Comparison of ENCODE assay signal across 19 cellular contexts in genomic region chr2:149817206-149817605, GRCh38.
"Had no signal": no experiment of that assay in that cellular context is flagged by ENCODE, and none has a peak within 500 bp of the region (broad histone marks: within the 10 kb centered on the region; RNA-seq: fewer than 3 reads in every experiment).

No MANE protein-coding gene starts in this region.

- H3K27ac ChIP-seq: body of pancreas, coronary artery, right lobe of liver had no signal

- H3K4me3 ChIP-seq: body of pancreas, coronary artery, lung, right lobe of liver had no signal

- H3K9me3 Mint-ChIP-seq: activated CD4-positive, alpha-beta memory T cell treated with anti-CD3 and anti-CD28 coated beads, Interleukin-2, amount 10 ng/mL, durations not matched to agents 7 days and 5 days; activated naive CD8-positive, alpha-beta T cell treated with anti-CD3 and anti-CD28 coated beads, Interleukin-2, amount 10 ng/mL, durations not matched to agents 7 days and 5 days had no signal

- DNase-seq: activated CD4-positive, alpha-beta memory T cell treated with anti-CD3 and anti-CD28 coated beads, Interleukin-2, amount 10 ng/mL, durations not matched to agents 7 days and 5 days; activated CD4-positive, alpha-beta T cell treated with anti-CD3 and anti-CD28 coated beads for 1 hour; activated gamma-delta T cell treated with Interleukin-2 at 50 U/mL for 16 hours; activated naive CD8-positive, alpha-beta T cell treated with anti-CD3 and anti-CD28 coated beads, Interleukin-2, amount 10 ng/mL, durations not matched to agents 7 days and 5 days; activated T-cell treated with anti-CD3 and anti-CD28 coated beads, Interleukin-2, amount 50 U/mL, for 72 hours; body of pancreas; central memory CD4-positive, alpha-beta T cell; effector CD8-positive, alpha-beta T cell; foreskin fibroblast; glutamatergic neuron; immature natural killer cell; naive thymus-derived CD4-positive, alpha-beta T cell; right lobe of liver; stimulated activated CD4-positive, alpha-beta T cell treated with anti-CD3 and anti-CD28 coated beads, Interleukin-2, amount 100 ng/mL, for 24 hours; stimulated activated naive CD4-positive, alpha-beta T cell; T-helper 9 cell had no signal

- H3K9me3 ChIP-seq: body of pancreas, right lobe of liver had no signal

- H3K27me3 Mint-ChIP-seq: activated CD4-positive, alpha-beta memory T cell treated with anti-CD3 and anti-CD28 coated beads, Interleukin-2, amount 10 ng/mL, durations not matched to agents 7 days and 5 days; activated naive CD8-positive, alpha-beta T cell treated with anti-CD3 and anti-CD28 coated beads, Interleukin-2, amount 10 ng/mL, durations not matched to agents 7 days and 5 days; naive thymus-derived CD4-positive, alpha-beta T cell; type B pancreatic cell had no signal

- H3K27ac Mint-ChIP-seq: activated CD4-positive, alpha-beta memory T cell treated with anti-CD3 and anti-CD28 coated beads, Interleukin-2, amount 10 ng/mL, durations not matched to agents 7 days and 5 days; activated naive CD8-positive, alpha-beta T cell treated with anti-CD3 and anti-CD28 coated beads, Interleukin-2, amount 10 ng/mL, durations not matched to agents 7 days and 5 days; activated T-cell treated with anti-CD3 and anti-CD28 coated beads, Interleukin-2, amount 50 U/mL, for 72 hours; immature natural killer cell; naive thymus-derived CD4-positive, alpha-beta T cell; type B pancreatic cell had no signal

- H3K36me3 Mint-ChIP-seq: activated naive CD8-positive, alpha-beta T cell treated with anti-CD3 and anti-CD28 coated beads, Interleukin-2, amount 10 ng/mL, durations not matched to agents 7 days and 5 days; immature natural killer cell; naive thymus-derived CD4-positive, alpha-beta T cell; type B pancreatic cell had no signal

- H3K4me1 ChIP-seq: body of pancreas had no signal

- ATAC-seq: activated T-cell treated with anti-CD3 and anti-CD28 coated beads, Interleukin-2, amount 50 U/mL, for 72 hours; body of pancreas; naive thymus-derived CD4-positive, alpha-beta T cell had no signal

- H3K27me3 ChIP-seq: body of pancreas, right lobe of liver had no signal

- H3K4me3 Mint-ChIP-seq: activated CD4-positive, alpha-beta memory T cell treated with anti-CD3 and anti-CD28 coated beads, Interleukin-2, amount 10 ng/mL, durations not matched to agents 7 days and 5 days; activated naive CD8-positive, alpha-beta T cell treated with anti-CD3 and anti-CD28 coated beads, Interleukin-2, amount 10 ng/mL, durations not matched to agents 7 days and 5 days; activated T-cell treated with anti-CD3 and anti-CD28 coated beads, Interleukin-2, amount 50 U/mL, for 72 hours; immature natural killer cell; naive thymus-derived CD4-positive, alpha-beta T cell; type B pancreatic cell had no signal

- H3K4me1 Mint-ChIP-seq: activated CD4-positive, alpha-beta memory T cell treated with anti-CD3 and anti-CD28 coated beads, Interleukin-2, amount 10 ng/mL, durations not matched to agents 7 days and 5 days; activated naive CD8-positive, alpha-beta T cell treated with anti-CD3 and anti-CD28 coated beads, Interleukin-2, amount 10 ng/mL, durations not matched to agents 7 days and 5 days; immature natural killer cell; naive thymus-derived CD4-positive, alpha-beta T cell had no signal

- H3K36me3 ChIP-seq: right lobe of liver had no signal
